31 cellular contexts compared by ENCODE assay signal in genomic region chr13:37561031-37561430, GRCh38. TPM values are rescaled to one million over a fixed set of nuclear protein-coding genes. Genes with fewer than 3 reads are reported as not detected.
"Had no signal": no experiment of that assay in that cellular context is flagged by ENCODE, and none has a peak within 500 bp of the region (broad histone marks: within the 10 kb centered on the region; RNA-seq: fewer than 3 reads in every experiment).

No MANE protein-coding gene starts in this region.

- H3K27ac Mint-ChIP-seq: activated CD4-positive, alpha-beta memory T cell treated with anti-CD3 and anti-CD28 coated beads for 36 hours; activated naive CD4-positive, alpha-beta T cell treated with anti-CD3 and anti-CD28 coated beads for 36 hours; activated naive CD8-positive, alpha-beta T cell treated with anti-CD3 and anti-CD28 coated beads for 36 hours; activated T-helper 1 cell treated with anti-CD3 and anti-CD28 coated beads, Interleukin-12 subunit alpha, Interleukin-12 subunit beta, Interleukin-2, Interleukin-4 antibody, amounts not matched to agents 30 ng/mL and 10 ng/mL and 1 ng/mL, durations not matched to agents 14 hours and 24 hours and 36 hours; dendritic cell treated with granulocyte-macrophage colony-stimulating factor and Interleukin-4, amounts not matched to agents 40 ng/mL and 50 ng/mL, for 4 days; endodermal cell; nephron; progenitor cell of endocrine pancreas; T-cell; T-helper 2 cell treated with Interferon-gamma antibody and Interleukin-4, amounts not matched to agents 5 μg/mL and 100 μg/mL, for 36 hours had no signal

- DNase-seq: activated CD4-positive, alpha-beta memory T cell treated with anti-CD3 and anti-CD28 coated beads for 36 hours; activated CD4-positive, alpha-beta T cell treated with anti-CD3 and anti-CD28 coated beads for 4 hours; activated CD4-positive, CD25-positive, alpha-beta regulatory T cell; activated CD8-positive, alpha-beta memory T cell treated with anti-CD3 and anti-CD28 coated beads, Interleukin-2, amount 50 U/mL, for 4 hours; activated effector memory CD4-positive, alpha-beta T cell treated with anti-CD3 and anti-CD28 coated beads, Interleukin-2, amount 50 U/mL, for 16 hours; activated naive CD4-positive, alpha-beta T cell treated with anti-CD3 and anti-CD28 coated beads for 36 hours; activated naive CD8-positive, alpha-beta T cell treated with anti-CD3 and anti-CD28 coated beads for 36 hours; activated T-cell treated with anti-CD3 and anti-CD28 coated beads, Interleukin-2, amount 50 U/mL, for 1 hour; adrenal gland; brain microvascular endothelial cell; central memory CD4-positive, alpha-beta T cell; endodermal cell; islet precursor cell; left cardiac atrium; mammary epithelial cell; ovary; right lobe of liver; stimulated activated CD4-positive, alpha-beta T cell treated with anti-CD3 and anti-CD28 coated beads, Interleukin-2, amount 100 ng/mL, for 48 hours; stimulated activated naive CD8-positive, alpha-beta T cell treated with anti-CD3 and anti-CD28 coated beads, Interleukin-15, Interleukin-2, amounts not matched to agents 100 U/mL and 50 U/mL, for 24 hours; T-cell; testis; transverse colon had no signal

- H3K4me3 Mint-ChIP-seq: activated CD4-positive, alpha-beta memory T cell treated with anti-CD3 and anti-CD28 coated beads for 36 hours; activated naive CD4-positive, alpha-beta T cell treated with anti-CD3 and anti-CD28 coated beads for 36 hours; activated naive CD8-positive, alpha-beta T cell treated with anti-CD3 and anti-CD28 coated beads for 36 hours; activated T-helper 1 cell treated with anti-CD3 and anti-CD28 coated beads, Interleukin-12 subunit alpha, Interleukin-12 subunit beta, Interleukin-2, Interleukin-4 antibody, amounts not matched to agents 30 ng/mL and 10 ng/mL and 1 ng/mL, durations not matched to agents 14 hours and 24 hours and 36 hours; dendritic cell treated with granulocyte-macrophage colony-stimulating factor and Interleukin-4, amounts not matched to agents 40 ng/mL and 50 ng/mL, for 4 days; endodermal cell; nephron; T-cell; T-helper 2 cell treated with Interferon-gamma antibody and Interleukin-4, amounts not matched to agents 5 μg/mL and 100 μg/mL, for 36 hours had no signal

- H3K4me1 Mint-ChIP-seq: activated naive CD8-positive, alpha-beta T cell treated with anti-CD3 and anti-CD28 coated beads for 36 hours; endodermal cell; nephron; T-cell had no signal

- H3K36me3 Mint-ChIP-seq: activated CD4-positive, alpha-beta memory T cell treated with anti-CD3 and anti-CD28 coated beads for 36 hours; activated naive CD8-positive, alpha-beta T cell treated with anti-CD3 and anti-CD28 coated beads for 36 hours; T-cell had no signal

- H3K4me1 ChIP-seq: adrenal gland, ascending aorta, esophagus muscularis mucosa, right lobe of liver, testis, transverse colon had no signal

- H3K27me3 Mint-ChIP-seq: activated CD4-positive, alpha-beta memory T cell treated with anti-CD3 and anti-CD28 coated beads for 36 hours; activated naive CD8-positive, alpha-beta T cell treated with anti-CD3 and anti-CD28 coated beads for 36 hours; dendritic cell treated with granulocyte-macrophage colony-stimulating factor and Interleukin-4, amounts not matched to agents 40 ng/mL and 50 ng/mL, for 4 days; progenitor cell of endocrine pancreas; T-cell had no signal

- H3K27ac ChIP-seq: adrenal gland, ascending aorta, brain microvascular endothelial cell, esophagus muscularis mucosa, neutrophil, ovary, right lobe of liver, testis, transverse colon had no signal

- H3K36me3 ChIP-seq: adrenal gland, ascending aorta, brain microvascular endothelial cell, esophagus muscularis mucosa, neutrophil, ovary, right lobe of liver, transverse colon had no signal

- H3K4me3 ChIP-seq: adrenal gland, ascending aorta, esophagus muscularis mucosa, ovary, right lobe of liver, testis, transverse colon had no signal

- H3K9me3 ChIP-seq: adrenal gland, neutrophil, right lobe of liver, testis had no signal

- H3K27me3 ChIP-seq: adrenal gland, ascending aorta, brain microvascular endothelial cell, esophagus muscularis mucosa, neutrophil, ovary, right lobe of liver, testis, transverse colon had no signal

RNA-seq across cellular contexts. Expression of gene POSTN, which starts 37.5 kb away (rescaled TPM):
- total RNA-seq: activated CD4-positive, alpha-beta memory T cell treated with anti-CD3 and anti-CD28 coated beads for 36 hours; activated CD8-positive, alpha-beta memory T cell treated with anti-CD3 and anti-CD28 coated beads for 36 hours; activated naive CD4-positive, alpha-beta T cell treated with anti-CD3 and anti-CD28 coated beads for 36 hours; activated naive CD8-positive, alpha-beta T cell treated with anti-CD3 and anti-CD28 coated beads for 36 hours; activated T-helper 1 cell treated with anti-CD3 and anti-CD28 coated beads, Interleukin-12 subunit alpha, Interleukin-12 subunit beta, Interleukin-2, Interleukin-4 antibody, amounts not matched to agents 30 ng/mL and 10 ng/mL and 1 ng/mL, durations not matched to agents 14 hours and 24 hours and 36 hours had no signal
